Comparison of ENCODE assay signal across 20 cellular contexts in the genomic region with DNA sequence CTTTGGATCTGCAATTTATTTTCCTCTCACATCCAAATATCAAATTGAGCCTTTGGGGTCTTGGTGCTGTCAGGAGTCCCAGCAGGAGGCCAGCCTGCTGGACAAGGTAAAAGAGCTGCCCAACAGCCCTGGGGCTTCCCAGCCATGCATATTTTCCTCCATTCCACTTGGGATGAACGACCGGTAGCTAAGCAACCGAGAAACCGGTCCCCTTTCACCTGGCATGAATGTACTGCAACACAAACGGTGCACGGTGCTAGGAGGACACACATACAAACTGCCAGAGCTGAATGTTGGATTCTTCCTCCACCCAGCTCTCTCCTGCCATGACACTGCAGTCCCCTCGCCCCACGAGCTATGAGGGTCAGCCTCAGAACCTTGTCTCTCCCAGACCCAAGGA. TPM values are rescaled to one million over a fixed set of nuclear protein-coding genes. Genes with fewer than 3 reads are reported as not detected.
A peak's percentile ranks its signal among the peaks of the same experiment; 100 is the strongest.
DNase-seq lines count a peak whose midpoint lies in the region; TF ChIP-seq lines count a peak whose summit lies in the region.
"Had no signal": no experiment of that assay in that cellular context is flagged by ENCODE, and none has a peak within 500 bp of the region (broad histone marks: within the 10 kb centered on the region; RNA-seq: fewer than 3 reads in every experiment).

No MANE protein-coding gene starts in this region.

- H3K4me3 ChIP-seq in HUES6 (ENCODE audit: low read depth, low read length), result no peak overlapping the region
- H3K4me3 ChIP-seq in neuronal stem cell (ENCODE audit: low read length in 2 of 2), result no peak overlapping the region
- H3K4me3 ChIP-seq in endodermal cell (ENCODE audit: low read length), result no peak overlapping the region
- H3K4me3 ChIP-seq in HAP-1, result no peak overlapping the region
- H3K4me3 ChIP-seq: BLaER1, coronary artery, mucosa of descending colon, smooth muscle cell, tibial nerve had no signal

- no peak overlapping the region for H2BK15ac ChIP-seq in neuronal stem cell (ENCODE audit: low read length)

- TF ChIP-seq CTCF in Calu3 (IDR thresholded peaks at IDR 0.05; ENCODE audit: unreplicated experiment), result no peak
- no peak for TF ChIP-seq CTCF in endodermal cell (conservative IDR thresholded peaks at IDR 0.05)

- H3K36me3 Mint-ChIP-seq in Calu3 (ENCODE audit: insufficient read depth, unreplicated experiment), result no peaks in the 10 kb centered on the region
- H3K36me3 Mint-ChIP-seq in endodermal cell (ENCODE audit: low read depth), result peaks cover 86% of the 10 kb centered on the region

- H2AFZ ChIP-seq in neuronal stem cell (ENCODE audit: low read length), result no peak overlapping the region

- H2BK120ac ChIP-seq in neuronal stem cell (ENCODE audit: low read depth, low read length), result no peak overlapping the region

- H3K27ac ChIP-seq in HUES6 (ENCODE audit: low read depth, low read length) (0 out of 2 replicates have a peak overlapping the region, but pooled peaks have one; percentile 23), neuronal stem cell (replicated peaks; ENCODE audit: low read length) (peak overlapping the region; percentile 14), endodermal cell (ENCODE audit: low read depth, low read length) (no peak overlapping the region)
- H3K27ac ChIP-seq: BLaER1, coronary artery had no signal

- no peaks in the 10 kb centered on the region for H3K27me3 Mint-ChIP-seq in Calu3 (ENCODE audit: unreplicated experiment)
- no peaks in the 10 kb centered on the region for H3K27me3 Mint-ChIP-seq in endodermal cell (ENCODE audit: insufficient read depth)
- H3K27me3 Mint-ChIP-seq: activated CD4-positive, alpha-beta T cell treated with anti-CD3 and anti-CD28 coated beads, Interleukin-2, amount 10 ng/mL, durations not matched to agents 24 days and 14 days had no signal

- H3K4ac ChIP-seq in neuronal stem cell (ENCODE audit: low read length), result no peak overlapping the region

- H3K4me3 Mint-ChIP-seq in Calu3 (ENCODE audit: low read depth, unreplicated experiment) (no peak overlapping the region), endodermal cell (no peak overlapping the region)
- H3K4me3 Mint-ChIP-seq: activated CD4-positive, alpha-beta T cell treated with anti-CD3 and anti-CD28 coated beads, Interleukin-2, amount 10 ng/mL, durations not matched to agents 24 days and 14 days had no signal

- WGBS in neuronal stem cell (ENCODE audit: extremely low coverage in 2 of 2, insufficient read length in 2 of 2, insufficient replicate concordance in 1 of 2), 2 donors, result no CpG with 5 or more reads among the region's 8 CpGs
- WGBS in endodermal cell (ENCODE audit: insufficient coverage in 1 of 2, insufficient read length in 1 of 2), 2 experiments, result 65 to 82% methylated on average over 6 to 8 of the region's 8 CpGs

- no peak overlapping the region for H4K8ac ChIP-seq in neuronal stem cell (ENCODE audit: low read depth, low read length)

- H2AK5ac ChIP-seq in neuronal stem cell (ENCODE audit: low read depth, low read length), result no peak overlapping the region

- H3K23ac ChIP-seq in neuronal stem cell (ENCODE audit: low read depth, low read length, poor library complexity), result no peak overlapping the region

- no peaks in the 10 kb centered on the region for H3K27me3 ChIP-seq in HUES6 (ENCODE audit: control insufficient read depth, insufficient read depth, low read length)
- H3K27me3 ChIP-seq in neuronal stem cell (ENCODE audit: control insufficient read depth in 3 of 3, insufficient read depth in 3 of 3, low read depth in 1 of 3, low read length in 3 of 3), result no peaks in the 10 kb centered on the region
- no peaks in the 10 kb centered on the region for H3K27me3 ChIP-seq in endodermal cell (ENCODE audit: control insufficient read depth, insufficient read depth, low read length, poor library complexity, severe bottlenecking)
- no peaks in the 10 kb centered on the region for H3K27me3 ChIP-seq in HAP-1 (ENCODE audit: low read depth)
- H3K27me3 ChIP-seq: BLaER1, tibial nerve had no signal

- H3K79me1 ChIP-seq in neuronal stem cell (ENCODE audit: low read depth, low read length), result no peaks in the 10 kb centered on the region

- no peak overlapping the region for H2BK12ac ChIP-seq in neuronal stem cell (ENCODE audit: low read length)

- peaks cover 12% of the 10 kb centered on the region for H3K4me1 Mint-ChIP-seq in Calu3 (ENCODE audit: low read depth, unreplicated experiment)
- peaks cover 17% of the 10 kb centered on the region for H3K4me1 Mint-ChIP-seq in endodermal cell

- no peak for DNase-seq in Calu3
- DNase-seq in globus pallidus (ENCODE audit: low spot score), result peak; percentile 30
- no peak for DNase-seq in neuronal stem cell (ENCODE audit: low spot score)
- no peak for DNase-seq in stimulated activated CD4-positive, alpha-beta T cell treated with anti-CD3 and anti-CD28 coated beads, Interleukin-15, amount 100 ng/mL, for 24 hours
- no peak for DNase-seq in endodermal cell
- DNase-seq in HAP-1 (ENCODE audit: low spot score in 2 of 2), result no peak
- no peak for DNase-seq in SHP77 (lab: John Stamatoyannopoulos, UW)
- DNase-seq: activated CD4-positive, alpha-beta T cell treated with anti-CD3 and anti-CD28 coated beads, Interleukin-2, amount 10 ng/mL, durations not matched to agents 24 days and 14 days; activated naive CD4-positive, alpha-beta T cell; aorta; KG1; mucosa of descending colon; NCI-H1105; NCI-H446 treated with DMSO at 0.1 percent for 48 hours; occipital lobe had no signal

- H3K36me3 ChIP-seq in HUES6 (ENCODE audit: control insufficient read depth, insufficient read depth, low read length) (peaks cover 30% of the 10 kb centered on the region; the same call in 1 of the 2 replicates), neuronal stem cell (replicated peaks in 1 of 2; ENCODE audit: control insufficient read depth in 2 of 2, insufficient read depth in 2 of 2, low read length in 2 of 2) (peaks cover 4 to 49% of the 10 kb centered on the region in 2 donors), endodermal cell (ENCODE audit: control insufficient read depth, insufficient read depth, low read length) (peaks cover 90% of the 10 kb centered on the region), HAP-1 (replicated peaks) (no peaks in the 10 kb centered on the region)

- peaks cover 30% of the 10 kb centered on the region for H3K4me1 ChIP-seq in HUES6 (ENCODE audit: control insufficient read depth, insufficient read depth, low read length)
- H3K4me1 ChIP-seq in neuronal stem cell (ENCODE audit: control insufficient read depth in 2 of 2, insufficient read depth in 1 of 2, low read depth in 1 of 2, low read length in 2 of 2), result peaks cover 15 to 21% of the 10 kb centered on the region in 2 donors
- peaks cover 4% of the 10 kb centered on the region for H3K4me1 ChIP-seq in endodermal cell (ENCODE audit: control insufficient read depth, insufficient read depth, low read length)
- peaks cover 8% of the 10 kb centered on the region for H3K4me1 ChIP-seq in HAP-1

- H3K9me3 Mint-ChIP-seq in Calu3 (ENCODE audit: low read depth, unreplicated experiment), result no peaks in the 10 kb centered on the region
- no peaks in the 10 kb centered on the region for H3K9me3 Mint-ChIP-seq in endodermal cell
- H3K9me3 Mint-ChIP-seq: activated CD4-positive, alpha-beta T cell treated with anti-CD3 and anti-CD28 coated beads, Interleukin-2, amount 10 ng/mL, durations not matched to agents 24 days and 14 days had no signal

- peak overlapping the region; percentile 35 for H3K4me2 ChIP-seq in neuronal stem cell (ENCODE audit: insufficient read depth, low read length, poor library complexity, severe bottlenecking)
- H3K4me2 ChIP-seq: BLaER1, smooth muscle cell had no signal

- no peak overlapping the region for H3K18ac ChIP-seq in neuronal stem cell (ENCODE audit: low read length)

- intact Hi-C loops in Calu3 (cut with micrococcal nuclease; ENCODE audit: unreplicated experiment), result no loop called here

- no TSS peak for BruUV-seq in Calu3 (replicated peaks; lab: Mats Ljungman, UMichigan)

- CTCF ChIA-PET in Calu3 (lab: Charles Lee), result interaction anchor here (0.8 to 2.2 kb wide), 4 partner anchors 10 to 175 kb away, joined by 3 to 9 read pairs (median 4); no protein-coding TSS in a partner anchor

- H3K9ac ChIP-seq in HUES6 (ENCODE audit: low read length) (no peak overlapping the region), neuronal stem cell (ENCODE audit: low read depth, low read length, poor library complexity) (no peak overlapping the region), endodermal cell (ENCODE audit: extremely low read depth, low read length, poor library complexity, severe bottlenecking) (no peak overlapping the region)
- H3K9ac ChIP-seq: BLaER1 had no signal

- H3K14ac ChIP-seq in neuronal stem cell (ENCODE audit: low read length), result no peak overlapping the region

- in situ Hi-C loops in HAP-1 (cut with MboI; ENCODE audit: low sequenced_read_pairs), result loop anchor here (10.0 kb wide), 1 partner anchor 186 kb away; no protein-coding TSS in a partner anchor

- peaks cover 3% of the 10 kb centered on the region; the same call in 1 of the 2 replicates for H3K9me3 ChIP-seq in HUES6 (ENCODE audit: control insufficient read depth, insufficient read depth, low read depth, low read length)
- H3K9me3 ChIP-seq in neuronal stem cell (replicated peaks in 1 of 2; ENCODE audit: control insufficient read depth in 2 of 2, insufficient read depth in 1 of 2, low read depth in 1 of 2, low read length in 2 of 2), result peaks cover 0 to 14% of the 10 kb centered on the region in 2 donors
- H3K9me3 ChIP-seq in endodermal cell (ENCODE audit: control insufficient read depth, low read length), result peaks cover 32% of the 10 kb centered on the region
- H3K9me3 ChIP-seq in HAP-1, result no peaks in the 10 kb centered on the region
- H3K9me3 ChIP-seq: mucosa of descending colon, tibial nerve had no signal

- H3K27ac Mint-ChIP-seq in Calu3 (ENCODE audit: unreplicated experiment), result peak overlapping the region; percentile 63
- no peak overlapping the region for H3K27ac Mint-ChIP-seq in endodermal cell
- H3K27ac Mint-ChIP-seq: activated CD4-positive, alpha-beta T cell treated with anti-CD3 and anti-CD28 coated beads, Interleukin-2, amount 10 ng/mL, durations not matched to agents 24 days and 14 days had no signal

- H4K91ac ChIP-seq in neuronal stem cell (ENCODE audit: low read depth, low read length, poor library complexity), result no peak overlapping the region

- no peak overlapping the region for H2BK5ac ChIP-seq in neuronal stem cell (ENCODE audit: low read length)

RNA-seq across cellular contexts. Expression of gene BCAR3, which starts 42.7 kb away (rescaled TPM):
- total RNA-seq in Calu3 (2022), result 15.6 and 15.7 TPM in 2 replicates
- 15.9 TPM for polyA plus RNA-seq in neuronal stem cell (2013, experiment 1 of 2)
- 16.0 TPM for polyA plus RNA-seq in neuronal stem cell (2013, experiment 2 of 2)
- 10 to 100 TPM; 32.7 to 48.7 TPM for total RNA-seq in endodermal cell
- 23.9 TPM for polyA plus RNA-seq in endodermal cell (2013, experiment 1 of 2)
- polyA plus RNA-seq in endodermal cell (2013, experiment 2 of 2), result 30.7 TPM
